Comparison of ENCODE assay signal across 2 cellular contexts in the genomic region with DNA sequence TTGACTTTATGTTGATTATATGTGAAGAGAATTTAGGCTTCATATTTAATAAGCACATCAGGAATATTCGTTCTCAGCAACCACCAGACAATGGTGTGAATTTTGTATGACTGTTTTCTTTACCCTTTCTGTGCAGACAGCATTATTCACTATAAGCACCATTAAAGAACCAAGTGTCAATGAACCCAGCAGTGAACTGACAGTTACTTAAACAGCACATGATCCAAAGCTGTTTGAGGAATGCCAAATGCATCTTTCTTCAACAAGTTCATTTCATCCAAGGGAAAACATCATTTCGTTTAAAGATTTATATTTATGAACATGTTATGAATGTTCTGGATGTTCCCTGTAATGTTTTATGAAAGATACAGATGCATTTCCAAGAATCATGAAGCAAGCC.
A peak's percentile ranks its signal among the peaks of the same experiment; 100 is the strongest.
TF ChIP-seq lines count a peak whose summit lies in the region.

No MANE protein-coding gene starts in this region.

TF ChIP-seq in H1, 55 proteins besides CTCF, POLR2A, EP300 and RAD21 (continued from another document):
- TF ChIP-seq TAF7 (optimal IDR thresholded peaks at IDR 0.05; ENCODE audit: borderline replicate concordance, low read depth, low read length) (no peak), YY1 (IDR thresholded peaks at IDR 0.05; ENCODE audit: low read depth, low read length) (no peak), CHD1 (IDR thresholded peaks at IDR 0.05; ENCODE audit: low read depth, low read length) (no peak), BCL11A (IDR thresholded peaks at IDR 0.05; ENCODE audit: low read depth in 2 of 2, low read length in 2 of 2) (no peak), POU5F1 (IDR thresholded peaks at IDR 0.05; ENCODE audit: low read depth, low read length) (no peak), NRF1 (IDR thresholded peaks at IDR 0.05; ENCODE audit: low read depth, low read length) (no peak)

TF ChIP-seq in neural cell, 6 proteins besides CTCF, POLR2A, EP300 and RAD21 (continued from another document):
- TF ChIP-seq, protein P1, sequence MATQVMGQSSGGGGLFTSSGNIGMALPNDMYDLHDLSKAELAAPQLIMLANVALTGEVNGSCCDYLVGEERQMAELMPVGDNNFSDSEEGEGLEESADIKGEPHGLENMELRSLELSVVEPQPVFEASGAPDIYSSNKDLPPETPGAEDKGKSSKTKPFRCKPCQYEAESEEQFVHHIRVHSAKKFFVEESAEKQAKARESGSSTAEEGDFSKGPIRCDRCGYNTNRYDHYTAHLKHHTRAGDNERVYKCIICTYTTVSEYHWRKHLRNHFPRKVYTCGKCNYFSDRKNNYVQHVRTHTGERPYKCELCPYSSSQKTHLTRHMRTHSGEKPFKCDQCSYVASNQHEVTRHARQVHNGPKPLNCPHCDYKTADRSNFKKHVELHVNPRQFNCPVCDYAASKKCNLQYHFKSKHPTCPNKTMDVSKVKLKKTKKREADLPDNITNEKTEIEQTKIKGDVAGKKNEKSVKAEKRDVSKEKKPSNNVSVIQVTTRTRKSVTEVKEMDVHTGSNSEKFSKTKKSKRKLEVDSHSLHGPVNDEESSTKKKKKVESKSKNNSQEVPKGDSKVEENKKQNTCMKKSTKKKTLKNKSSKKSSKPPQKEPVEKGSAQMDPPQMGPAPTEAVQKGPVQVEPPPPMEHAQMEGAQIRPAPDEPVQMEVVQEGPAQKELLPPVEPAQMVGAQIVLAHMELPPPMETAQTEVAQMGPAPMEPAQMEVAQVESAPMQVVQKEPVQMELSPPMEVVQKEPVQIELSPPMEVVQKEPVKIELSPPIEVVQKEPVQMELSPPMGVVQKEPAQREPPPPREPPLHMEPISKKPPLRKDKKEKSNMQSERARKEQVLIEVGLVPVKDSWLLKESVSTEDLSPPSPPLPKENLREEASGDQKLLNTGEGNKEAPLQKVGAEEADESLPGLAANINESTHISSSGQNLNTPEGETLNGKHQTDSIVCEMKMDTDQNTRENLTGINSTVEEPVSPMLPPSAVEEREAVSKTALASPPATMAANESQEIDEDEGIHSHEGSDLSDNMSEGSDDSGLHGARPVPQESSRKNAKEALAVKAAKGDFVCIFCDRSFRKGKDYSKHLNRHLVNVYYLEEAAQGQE (IDR thresholded peaks at IDR 0.05; ENCODE audit: borderline replicate concordance) = no peak
- TF ChIP-seq EZH2 (IDR thresholded peaks at IDR 0.05; ENCODE audit: borderline replicate concordance, insufficient read depth, low read length, poor library complexity, severe bottlenecking) (no peak), POLR2AphosphoS5 (IDR thresholded peaks at IDR 0.05) (peak; percentile 61)
